ENCODE assay signal across 1 cellular context in the genomic region with DNA sequence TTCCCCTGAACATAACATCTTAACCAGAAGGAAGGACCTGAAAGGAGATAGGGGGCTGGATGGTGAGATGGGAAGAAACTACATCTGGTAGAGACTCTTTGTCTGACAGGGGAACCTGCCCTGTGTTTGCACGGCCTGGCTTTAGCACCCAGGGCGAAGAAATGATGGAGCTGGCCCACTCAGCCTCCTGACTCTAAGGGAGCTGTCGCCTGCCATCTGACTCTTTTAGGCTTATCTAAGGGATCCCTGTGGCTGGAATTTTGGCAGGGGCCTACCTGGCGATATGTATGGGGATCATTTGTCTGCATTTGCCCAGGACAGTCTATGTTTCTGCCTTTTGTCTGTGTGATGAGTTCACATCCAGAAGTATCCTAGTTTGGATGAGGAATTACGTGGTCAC.
TF ChIP-seq lines count a peak whose summit lies in the region.

No MANE protein-coding gene starts in this region.

TF ChIP-seq in IMR-90, 13 proteins besides CTCF, POLR2A, EP300 and RAD21:
- no peak for TF ChIP-seq FOS (IDR thresholded peaks at IDR 0.05; ENCODE audit: low read depth, low read length)
- no peak for TF ChIP-seq BHLHE40 (IDR thresholded peaks at IDR 0.05; ENCODE audit: low read depth, low read length)
- TF ChIP-seq, protein P1, sequence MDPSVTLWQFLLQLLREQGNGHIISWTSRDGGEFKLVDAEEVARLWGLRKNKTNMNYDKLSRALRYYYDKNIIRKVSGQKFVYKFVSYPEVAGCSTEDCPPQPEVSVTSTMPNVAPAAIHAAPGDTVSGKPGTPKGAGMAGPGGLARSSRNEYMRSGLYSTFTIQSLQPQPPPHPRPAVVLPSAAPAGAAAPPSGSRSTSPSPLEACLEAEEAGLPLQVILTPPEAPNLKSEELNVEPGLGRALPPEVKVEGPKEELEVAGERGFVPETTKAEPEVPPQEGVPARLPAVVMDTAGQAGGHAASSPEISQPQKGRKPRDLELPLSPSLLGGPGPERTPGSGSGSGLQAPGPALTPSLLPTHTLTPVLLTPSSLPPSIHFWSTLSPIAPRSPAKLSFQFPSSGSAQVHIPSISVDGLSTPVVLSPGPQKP (IDR thresholded peaks at IDR 0.05; ENCODE audit: borderline replicate concordance, low read depth, low read length), result no peak
- TF ChIP-seq CEBPB (IDR thresholded peaks at IDR 0.05; ENCODE audit: low read depth, low read length), result no peak
- TF ChIP-seq USF2 (IDR thresholded peaks at IDR 0.05; ENCODE audit: low read depth, low read length), result no peak
- TF ChIP-seq MAFK (IDR thresholded peaks at IDR 0.05; ENCODE audit: low read depth, low read length), result no peak
- no peak for TF ChIP-seq MXI1 (IDR thresholded peaks at IDR 0.05; ENCODE audit: borderline replicate concordance, low read depth, low read length)
- TF ChIP-seq NFE2L2 (IDR thresholded peaks at IDR 0.05; ENCODE audit: low read depth, low read length), result no peak
- TF ChIP-seq SMC3 (IDR thresholded peaks at IDR 0.05; ENCODE audit: low read depth, low read length), result no peak
- no peak for TF ChIP-seq RCOR1 (IDR thresholded peaks at IDR 0.05; ENCODE audit: insufficient replicate concordance, low read length)
- TF ChIP-seq RFX5 (IDR thresholded peaks at IDR 0.05; ENCODE audit: low read depth, low read length), result no peak
- no peak for TF ChIP-seq MAZ (IDR thresholded peaks at IDR 0.05; ENCODE audit: borderline replicate concordance, low read depth, low read length)
- no peak for TF ChIP-seq CHD1 (IDR thresholded peaks at IDR 0.05; ENCODE audit: low read depth, low read length)
